Comparison of ENCODE assay signal across 1 cellular context in the genomic region with DNA sequence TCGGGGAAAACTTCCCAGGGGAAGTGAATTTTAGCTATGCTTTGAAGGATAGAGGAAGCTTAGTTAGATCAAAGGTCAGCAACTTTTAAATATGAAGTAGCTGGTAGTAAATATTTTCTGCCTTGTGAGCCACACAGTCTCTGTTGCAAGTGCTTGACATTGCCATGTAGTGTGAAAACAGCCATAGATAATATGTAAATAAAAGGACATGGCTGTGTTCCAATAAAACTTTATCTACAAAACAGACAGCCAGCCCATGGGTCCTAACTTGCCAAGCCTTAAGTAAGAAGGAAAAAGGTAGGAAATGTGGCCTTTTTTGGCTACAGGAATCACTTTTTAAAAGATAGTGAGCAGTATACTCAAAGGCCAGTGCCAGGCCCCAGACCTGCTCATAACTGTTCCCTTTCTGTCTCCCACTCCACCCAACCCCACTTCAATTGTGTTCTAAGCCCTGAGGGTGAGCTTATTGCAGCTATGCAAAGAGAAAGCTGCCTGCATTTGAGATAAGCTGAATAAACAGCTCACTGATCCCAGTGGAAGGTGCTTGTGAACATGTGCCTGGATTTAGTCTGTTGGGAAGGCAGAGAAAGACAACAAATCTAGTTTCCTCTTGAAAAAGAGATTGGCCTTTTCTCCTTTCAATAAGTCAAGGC.
TF ChIP-seq lines count a peak whose summit lies in the region.

No MANE protein-coding gene starts in this region.

TF ChIP-seq in GM12878, 131 proteins besides CTCF, POLR2A, EP300 and RAD21:
- TF ChIP-seq, protein P1, sequence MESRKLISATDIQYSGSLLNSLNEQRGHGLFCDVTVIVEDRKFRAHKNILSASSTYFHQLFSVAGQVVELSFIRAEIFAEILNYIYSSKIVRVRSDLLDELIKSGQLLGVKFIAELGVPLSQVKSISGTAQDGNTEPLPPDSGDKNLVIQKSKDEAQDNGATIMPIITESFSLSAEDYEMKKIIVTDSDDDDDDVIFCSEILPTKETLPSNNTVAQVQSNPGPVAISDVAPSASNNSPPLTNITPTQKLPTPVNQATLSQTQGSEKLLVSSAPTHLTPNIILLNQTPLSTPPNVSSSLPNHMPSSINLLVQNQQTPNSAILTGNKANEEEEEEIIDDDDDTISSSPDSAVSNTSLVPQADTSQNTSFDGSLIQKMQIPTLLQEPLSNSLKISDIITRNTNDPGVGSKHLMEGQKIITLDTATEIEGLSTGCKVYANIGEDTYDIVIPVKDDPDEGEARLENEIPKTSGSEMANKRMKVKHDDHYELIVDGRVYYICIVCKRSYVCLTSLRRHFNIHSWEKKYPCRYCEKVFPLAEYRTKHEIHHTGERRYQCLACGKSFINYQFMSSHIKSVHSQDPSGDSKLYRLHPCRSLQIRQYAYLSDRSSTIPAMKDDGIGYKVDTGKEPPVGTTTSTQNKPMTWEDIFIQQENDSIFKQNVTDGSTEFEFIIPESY (IDR thresholded peaks at IDR 0.05) = no peak
- TF ChIP-seq SREBF2 (IDR thresholded peaks at IDR 0.05; ENCODE audit: low read length) (no peak), JUNB (IDR thresholded peaks at IDR 0.05) (no peak), SIN3A (IDR thresholded peaks at IDR 0.05; ENCODE audit: low read depth, low read length) (no peak), TAF1 (IDR thresholded peaks at IDR 0.05; ENCODE audit: borderline replicate concordance, low read depth, low read length) (no peak), DPF2 (IDR thresholded peaks at IDR 0.05) (no peak), ZSCAN29 (IDR thresholded peaks at IDR 0.05) (no peak), CEBPB (IDR thresholded peaks at IDR 0.05; ENCODE audit: borderline replicate concordance in 1 of 2, low read depth in 2 of 2, low read length in 2 of 2) (no peak)
- TF ChIP-seq, protein P2, sequence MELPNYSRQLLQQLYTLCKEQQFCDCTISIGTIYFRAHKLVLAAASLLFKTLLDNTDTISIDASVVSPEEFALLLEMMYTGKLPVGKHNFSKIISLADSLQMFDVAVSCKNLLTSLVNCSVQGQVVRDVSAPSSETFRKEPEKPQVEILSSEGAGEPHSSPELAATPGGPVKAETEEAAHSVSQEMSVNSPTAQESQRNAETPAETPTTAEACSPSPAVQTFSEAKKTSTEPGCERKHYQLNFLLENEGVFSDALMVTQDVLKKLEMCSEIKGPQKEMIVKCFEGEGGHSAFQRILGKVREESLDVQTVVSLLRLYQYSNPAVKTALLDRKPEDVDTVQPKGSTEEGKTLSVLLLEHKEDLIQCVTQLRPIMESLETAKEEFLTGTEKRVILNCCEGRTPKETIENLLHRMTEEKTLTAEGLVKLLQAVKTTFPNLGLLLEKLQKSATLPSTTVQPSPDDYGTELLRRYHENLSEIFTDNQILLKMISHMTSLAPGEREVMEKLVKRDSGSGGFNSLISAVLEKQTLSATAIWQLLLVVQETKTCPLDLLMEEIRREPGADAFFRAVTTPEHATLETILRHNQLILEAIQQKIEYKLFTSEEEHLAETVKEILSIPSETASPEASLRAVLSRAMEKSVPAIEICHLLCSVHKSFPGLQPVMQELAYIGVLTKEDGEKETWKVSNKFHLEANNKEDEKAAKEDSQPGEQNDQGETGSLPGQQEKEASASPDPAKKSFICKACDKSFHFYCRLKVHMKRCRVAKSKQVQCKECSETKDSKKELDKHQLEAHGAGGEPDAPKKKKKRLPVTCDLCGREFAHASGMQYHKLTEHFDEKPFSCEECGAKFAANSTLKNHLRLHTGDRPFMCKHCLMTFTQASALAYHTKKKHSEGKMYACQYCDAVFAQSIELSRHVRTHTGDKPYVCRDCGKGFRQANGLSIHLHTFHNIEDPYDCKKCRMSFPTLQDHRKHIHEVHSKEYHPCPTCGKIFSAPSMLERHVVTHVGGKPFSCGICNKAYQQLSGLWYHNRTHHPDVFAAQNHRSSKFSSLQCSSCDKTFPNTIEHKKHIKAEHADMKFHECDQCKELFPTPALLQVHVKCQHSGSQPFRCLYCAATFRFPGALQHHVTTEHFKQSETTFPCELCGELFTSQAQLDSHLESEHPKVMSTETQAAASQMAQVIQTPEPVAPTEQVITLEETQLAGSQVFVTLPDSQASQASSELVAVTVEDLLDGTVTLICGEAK (IDR thresholded peaks at IDR 0.05; ENCODE audit: borderline replicate concordance) = peak; percentile 24; the same call in 1 of the 2 replicates
